ENCODE assay signal across 16 cellular contexts in genomic region chr20:59177266-59178250, GRCh38. TPM values are rescaled to one million over a fixed set of nuclear protein-coding genes. Genes with fewer than 3 reads are reported as not detected.
DNase-seq lines count a peak whose midpoint lies in the region; ATAC-seq and TF ChIP-seq lines count a peak whose summit lies in the region.
"Had no signal": no experiment of that assay in that cellular context is flagged by ENCODE, and none has a peak within 500 bp of the region (broad histone marks: within the 10 kb centered on the region; RNA-seq: fewer than 3 reads in every experiment).

No MANE protein-coding gene starts in this region.

- intact Hi-C loops in CD4-positive, alpha-beta T cell (cut with DNase I, micrococcal nuclease) = loop anchor here in 1 of 2 experiments (2.0 kb wide), 1 partner anchor 15 kb away; the partner anchor contains the start of gene ZNF831

- H3K9me3 Mint-ChIP-seq in CD4-positive, alpha-beta T cell = no peaks in the 10 kb centered on the region
- peaks cover 2% of the 10 kb centered on the region for H3K9me3 Mint-ChIP-seq in activated CD4-positive, alpha-beta memory T cell treated with anti-CD3 and anti-CD28 coated beads, Interleukin-2, amount 10 ng/mL, durations not matched to agents 7 days and 5 days
- no peaks in the 10 kb centered on the region for H3K9me3 Mint-ChIP-seq in memory B cell
- H3K9me3 Mint-ChIP-seq in progenitor cell of endocrine pancreas (ENCODE audit: low read depth) = no peaks in the 10 kb centered on the region
- peaks cover 8% of the 10 kb centered on the region for H3K9me3 Mint-ChIP-seq in WTC11

- H3K27ac ChIP-seq in CD4-positive, alpha-beta T cell (ENCODE audit: low read depth, low read length) = peak overlapping the region; percentile 33
- H3K27ac ChIP-seq: prostate gland, thyroid gland had no signal

- CTCF ChIA-PET in CD4-positive, alpha-beta T cell (lab: Charles Lee) = interaction anchor here (1.1 to 2.5 kb wide), 5 partner anchors 10 to 90 kb away, joined by 3 to 9 read pairs (median 4); no protein-coding TSS in a partner anchor
- CTCF ChIA-PET in activated CD4-positive, alpha-beta memory T cell treated with anti-CD3 and anti-CD28 coated beads, Interleukin-2, amount 10 ng/mL, durations not matched to agents 7 days and 5 days (lab: Charles Lee) = interaction anchor here (0.7 to 2.4 kb wide), 7 partner anchors 12 to 95 kb away, joined by 3 to 13 read pairs (median 4); partner anchors contain the start of gene ZNF831
- CTCF ChIA-PET in WTC11 (lab: Charles Lee) = interaction anchor here (0.6 to 3.4 kb wide), 4 partner anchors 31 to 533 kb away, joined by 3 to 13 read pairs (median 4); no protein-coding TSS in a partner anchor

- peak overlapping the region; percentile 35 for H3K4me3 Mint-ChIP-seq in CD4-positive, alpha-beta T cell
- peak overlapping the region; percentile 44 for H3K4me3 Mint-ChIP-seq in activated CD4-positive, alpha-beta memory T cell treated with anti-CD3 and anti-CD28 coated beads, Interleukin-2, amount 10 ng/mL, durations not matched to agents 7 days and 5 days
- H3K4me3 Mint-ChIP-seq in memory B cell (peak overlapping the region; percentile 51), progenitor cell of endocrine pancreas (ENCODE audit: low read depth) (no peak overlapping the region), WTC11 (no peak overlapping the region)

- H3K27ac Mint-ChIP-seq in CD4-positive, alpha-beta T cell = peak overlapping the region; percentile 82
- peak overlapping the region; percentile 84 for H3K27ac Mint-ChIP-seq in activated CD4-positive, alpha-beta memory T cell treated with anti-CD3 and anti-CD28 coated beads, Interleukin-2, amount 10 ng/mL, durations not matched to agents 7 days and 5 days
- H3K27ac Mint-ChIP-seq in memory B cell (no peak overlapping the region), progenitor cell of endocrine pancreas (no peak overlapping the region), WTC11 (no peak overlapping the region)

- peaks cover 87% of the 10 kb centered on the region for H3K36me3 Mint-ChIP-seq in CD4-positive, alpha-beta T cell (ENCODE audit: low read depth)
- H3K36me3 Mint-ChIP-seq in activated CD4-positive, alpha-beta memory T cell treated with anti-CD3 and anti-CD28 coated beads, Interleukin-2, amount 10 ng/mL, durations not matched to agents 7 days and 5 days (ENCODE audit: low read depth) = peaks cover 74% of the 10 kb centered on the region
- H3K36me3 Mint-ChIP-seq in memory B cell (peaks cover 20% of the 10 kb centered on the region), progenitor cell of endocrine pancreas (ENCODE audit: insufficient read depth) (no peaks in the 10 kb centered on the region), WTC11 (no peaks in the 10 kb centered on the region)

- DNase-seq in CD4-positive, alpha-beta T cell = no peak
- DNase-seq in activated CD4-positive, alpha-beta memory T cell treated with anti-CD3 and anti-CD28 coated beads, Interleukin-2, amount 10 ng/mL, durations not matched to agents 7 days and 5 days = peak; percentile 63
- DNase-seq in memory B cell (ENCODE audit: low spot score in 2 of 2) (no peak), progenitor cell of endocrine pancreas (ENCODE audit: low spot score, unreplicated experiment) (no peak), WTC11 (ENCODE audit: low spot score) (no peak), amygdala (lab: John Stamatoyannopoulos, UW) (no peak)
- DNase-seq: Calu3, NCI-H1105, T-helper 9 cell, thyroid gland had no signal

- H3K9me3 ChIP-seq in CD4-positive, alpha-beta T cell (ENCODE audit: control insufficient read depth, low read length) = no peaks in the 10 kb centered on the region
- H3K9me3 ChIP-seq: prostate gland, thyroid gland had no signal

- POLR2A ChIA-PET in CD4-positive, alpha-beta T cell (lab: Charles Lee) = interaction anchor here (0.6 to 3.6 kb wide), 9 partner anchors 8 to 145 kb away, joined by 3 to 32 read pairs (median 5); partner anchors contain the start of genes ATP5F1E and ZNF831
- POLR2A ChIA-PET in activated CD4-positive, alpha-beta memory T cell treated with anti-CD3 and anti-CD28 coated beads, Interleukin-2, amount 10 ng/mL, durations not matched to agents 7 days and 5 days (lab: Charles Lee) = interaction anchor here (0.7 to 8.0 kb wide), 18 partner anchors 11 to 526 kb away, joined by 3 to 108 read pairs (median 4); partner anchors contain the start of genes ATP5F1E, STX16 and ZNF831
- POLR2A ChIA-PET in WTC11 (lab: Charles Lee) = no interaction called here

- no peaks in the 10 kb centered on the region for H3K27me3 ChIP-seq in CD4-positive, alpha-beta T cell (ENCODE audit: control insufficient read depth, insufficient read depth, low read length)
- H3K27me3 ChIP-seq: thyroid gland had no signal

- no peak for TF ChIP-seq CTCF in CD4-positive, alpha-beta T cell (IDR thresholded peaks at IDR 0.05)
- TF ChIP-seq CTCF in progenitor cell of endocrine pancreas (IDR thresholded peaks at IDR 0.05; ENCODE audit: unreplicated experiment) (no peak), WTC11 (IDR thresholded peaks at IDR 0.05) (no peak)

- peak; percentile 68 for ATAC-seq in CD4-positive, alpha-beta T cell (ENCODE audit: poor library complexity)
- ATAC-seq in GM19035 (IDR thresholded peaks at IDR 0.05; ENCODE audit: unreplicated experiment) = peak; percentile 53
- ATAC-seq in memory B cell (ENCODE audit: low read depth) = peak; percentile 27
- ATAC-seq in HG02588 (IDR thresholded peaks at IDR 0.05; ENCODE audit: unreplicated experiment) = no peak
- no peak for ATAC-seq in WTC11

- no peaks in the 10 kb centered on the region for H3K27me3 Mint-ChIP-seq in CD4-positive, alpha-beta T cell
- no peaks in the 10 kb centered on the region for H3K27me3 Mint-ChIP-seq in activated CD4-positive, alpha-beta memory T cell treated with anti-CD3 and anti-CD28 coated beads, Interleukin-2, amount 10 ng/mL, durations not matched to agents 7 days and 5 days
- H3K27me3 Mint-ChIP-seq in memory B cell (no peaks in the 10 kb centered on the region), progenitor cell of endocrine pancreas (peaks cover 22% of the 10 kb centered on the region), WTC11 (ENCODE audit: low read depth) (peaks cover 2% of the 10 kb centered on the region)

- peaks cover 92% of the 10 kb centered on the region for H3K4me1 Mint-ChIP-seq in CD4-positive, alpha-beta T cell (ENCODE audit: low read depth)
- H3K4me1 Mint-ChIP-seq in activated CD4-positive, alpha-beta memory T cell treated with anti-CD3 and anti-CD28 coated beads, Interleukin-2, amount 10 ng/mL, durations not matched to agents 7 days and 5 days = peaks cover 80% of the 10 kb centered on the region
- peaks cover 20% of the 10 kb centered on the region for H3K4me1 Mint-ChIP-seq in memory B cell
- H3K4me1 Mint-ChIP-seq in progenitor cell of endocrine pancreas (ENCODE audit: low read depth) = no peaks in the 10 kb centered on the region
- no peaks in the 10 kb centered on the region for H3K4me1 Mint-ChIP-seq in WTC11

TF ChIP-seq in WTC11, 78 proteins besides CTCF, POLR2A, EP300 and RAD21 (continues in another document):
- TF ChIP-seq TEAD1 (CRISPR knock-in tag; IDR thresholded peaks at IDR 0.05) (no peak), ZNF425 (CRISPR knock-in tag; conservative IDR thresholded peaks at IDR 0.05) (no peak), MXD4 (CRISPR knock-in tag; IDR thresholded peaks at IDR 0.05; ENCODE audit: borderline replicate concordance) (no peak), ZNF232 (CRISPR knock-in tag; IDR thresholded peaks at IDR 0.05) (no peak), ZNF396 (CRISPR knock-in tag; IDR thresholded peaks at IDR 0.05; ENCODE audit: borderline replicate concordance) (no peak), IRF1 (CRISPR knock-in tag; IDR thresholded peaks at IDR 0.05) (no peak), ELF4 (CRISPR knock-in tag; IDR thresholded peaks at IDR 0.05; ENCODE audit: low read depth) (no peak), TP53 (CRISPR knock-in tag; IDR thresholded peaks at IDR 0.05) (no peak)

RNA-seq across cellular contexts. Expression of gene ZNF831, which starts 13.9 kb away (rescaled TPM):
- 10 to 100 TPM; 24.9 to 25.9 TPM for total RNA-seq in CD4-positive, alpha-beta T cell
- 10 to 100 TPM; 12.1 to 12.7 TPM for total RNA-seq in activated CD4-positive, alpha-beta memory T cell treated with anti-CD3 and anti-CD28 coated beads, Interleukin-2, amount 10 ng/mL, durations not matched to agents 7 days and 5 days
- not detected in 2 replicates for total RNA-seq in progenitor cell of endocrine pancreas
- total RNA-seq in WTC11 (2021) = 0.02 to 0.04 TPM in 2 of 3 replicates, not detected in the other
- total RNA-seq: Calu3, cerebellum, H1, HepG2 had no signal

Comparison
In these comparisons a context has a peak if more than half of its experiments do, and no peak if none do; other contexts are left out.
1. ATAC-seq: peak in CD4-positive, alpha-beta T cell (single experiment), GM19035 (single experiment) and memory B cell (single experiment); none in HG02588 (single experiment) and WTC11 (single experiment).
2. H3K27ac Mint-ChIP-seq: peak in CD4-positive, alpha-beta T cell (single experiment) and activated CD4-positive, alpha-beta memory T cell treated with anti-CD3 and anti-CD28 coated beads, Interleukin-2, amount 10 ng/mL, durations not matched to agents 7 days and 5 days (single experiment); none in memory B cell (single experiment), progenitor cell of endocrine pancreas (single experiment) and WTC11 (single experiment).
3. H3K4me3 Mint-ChIP-seq: peak in CD4-positive, alpha-beta T cell (single experiment), activated CD4-positive, alpha-beta memory T cell treated with anti-CD3 and anti-CD28 coated beads, Interleukin-2, amount 10 ng/mL, durations not matched to agents 7 days and 5 days (single experiment) and memory B cell (single experiment); none in progenitor cell of endocrine pancreas (single experiment) and WTC11 (single experiment).
4. RNA of gene ZNF831, which starts 13.9 kb away (total RNA-seq): 24.9 to 25.9 TPM in CD4-positive, alpha-beta T cell and 12.1 to 12.7 TPM in activated CD4-positive, alpha-beta memory T cell treated with anti-CD3 and anti-CD28 coated beads, Interleukin-2, amount 10 ng/mL, durations not matched to agents 7 days and 5 days; 0.02 to 0.04 TPM in WTC11 and not detected in progenitor cell of endocrine pancreas; every median in the first group is over 10 times any median in the second.